Comparison of ENCODE assay signal across 18 cellular contexts in the genomic region with DNA sequence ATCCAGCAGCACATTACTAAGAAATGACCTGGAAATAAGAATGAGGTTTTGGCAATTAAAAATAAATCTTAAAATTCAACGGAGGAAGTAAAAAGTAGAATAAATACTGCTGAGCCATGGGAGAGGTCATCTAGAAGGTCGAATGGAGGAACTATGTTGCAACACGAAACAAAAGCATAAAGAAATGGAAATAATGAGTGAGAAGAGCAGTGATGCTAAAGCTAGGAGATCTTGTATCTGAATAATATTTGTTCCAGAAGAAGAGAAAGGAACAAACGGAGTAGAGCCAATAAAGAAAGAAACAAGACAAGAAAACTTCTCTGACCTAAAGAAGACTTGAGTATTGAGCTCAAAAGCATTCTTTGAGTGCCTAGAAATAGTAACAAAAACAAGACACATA. TPM values are rescaled to one million over a fixed set of nuclear protein-coding genes. Genes with fewer than 3 reads are reported as not detected.
DNase-seq lines count a peak whose midpoint lies in the region; ATAC-seq and TF ChIP-seq lines count a peak whose summit lies in the region.
"Had no signal": no experiment of that assay in that cellular context is flagged by ENCODE, and none has a peak within 500 bp of the region (broad histone marks: within the 10 kb centered on the region; RNA-seq: fewer than 3 reads in every experiment).

No MANE protein-coding gene starts in this region.

- H3K27ac ChIP-seq in RWPE1 = peak overlapping the region; percentile 14; the same call in 1 of the 2 replicates
- peak overlapping the region; percentile 58 to 60 for H3K27ac ChIP-seq in thoracic aorta
- H3K27ac ChIP-seq in SJCRH30 = no peak overlapping the region
- H3K27ac ChIP-seq: BLaER1, KMS-11 had no signal

- ATAC-seq in thoracic aorta (ENCODE audit: insufficient number of reproducible peaks, low FRiP score, low read depth) (peak; percentile 8), HG02763 (IDR thresholded peaks at IDR 0.05; ENCODE audit: unreplicated experiment) (no peak)
- ATAC-seq: CD8-positive, alpha-beta T cell had no signal

- H3K4me1 ChIP-seq in thoracic aorta (ENCODE audit: control insufficient read depth in 1 of 2, low read depth in 2 of 2) (peaks cover 18 to 44% of the 10 kb centered on the region in 2 donors), SJCRH30 (peaks cover 8% of the 10 kb centered on the region; the same call in 1 of the 2 replicates)
- H3K4me1 ChIP-seq: BLaER1 had no signal

- CTCF ChIA-PET in RWPE1 (lab: Yijun Ruan, JAX) = no interaction called here

- TF ChIP-seq CTCF in RWPE1 (conservative IDR thresholded peaks at IDR 0.05; ENCODE audit: low read depth) = no peak
- TF ChIP-seq CTCF in choroid plexus epithelial cell (conservative IDR thresholded peaks at IDR 0.05; ENCODE audit: low read depth, low read length) = no peak
- TF ChIP-seq CTCF in thoracic aorta (IDR thresholded peaks at IDR 0.05) = no peak

- POLR2A ChIA-PET in RWPE1 (lab: Yijun Ruan, JAX; ENCODE audit: low non-redundant PET) = no interaction called here

- H3K27me3 ChIP-seq in thoracic aorta (replicated peaks; ENCODE audit: insufficient read depth) (no peaks in the 10 kb centered on the region), SJCRH30 (no peaks in the 10 kb centered on the region)
- H3K27me3 ChIP-seq: BLaER1 had no signal

- H3K9me3 ChIP-seq in thoracic aorta = no peaks in the 10 kb centered on the region
- no peaks in the 10 kb centered on the region for H3K9me3 ChIP-seq in SJCRH30 (replicated peaks)
- H3K9me3 ChIP-seq: BLaER1 had no signal

- DNase-seq in CD1c-positive myeloid dendritic cell (ENCODE audit: extremely low spot score) = peak; percentile 25
- no peak for DNase-seq in RWPE1 (ENCODE audit: low spot score)
- peak; percentile 73 for DNase-seq in choroid plexus epithelial cell (ENCODE audit: low read depth)
- DNase-seq in thoracic aorta (ENCODE audit: low spot score) = no peak
- no peak for DNase-seq in SJCRH30
- no peak for DNase-seq in NCI-H2107 (lab: John Stamatoyannopoulos, UW)
- DNase-seq: ACHN; CD8-positive, alpha-beta T cell; H7; NCI-H1694; NCI-H2081 treated with DMSO at 0.1 percent for 48 hours; NCI-H446; NCI-H526; RPMI8226 had no signal

- no peaks in the 10 kb centered on the region for H3K36me3 ChIP-seq in thoracic aorta
- H3K36me3 ChIP-seq in SJCRH30 = peaks cover 2% of the 10 kb centered on the region; the same call in 1 of the 2 replicates
- H3K36me3 ChIP-seq: BLaER1 had no signal

- no peak overlapping the region for H3K4me3 ChIP-seq in choroid plexus epithelial cell (ENCODE audit: low read depth, low read length)
- H3K4me3 ChIP-seq in thoracic aorta = no peak overlapping the region
- no peak overlapping the region for H3K4me3 ChIP-seq in SJCRH30
- H3K4me3 ChIP-seq: BLaER1 had no signal

RNA-seq across cellular contexts. Expression of a gene that starts 6.6 kb away (rescaled TPM):
- 100 to 1,000 TPM in 1 of 2 donors, 10 to 100 TPM in 1; 24.1 to 105 TPM for total RNA-seq in thoracic aorta
- 1.5 and 2.8 TPM in 2 replicates for total RNA-seq in SJCRH30 (2014; rRNA removed; shearing (Covaris generic))
- total RNA-seq: CD8-positive, alpha-beta T cell; G401 had no signal

RNA-seq across cellular contexts. Expression of a gene that starts 34.6 kb away (rescaled TPM):
- under 1 TPM; 0.21 to 0.41 TPM for total RNA-seq in thoracic aorta
- 45.7 and 49.0 TPM in 2 replicates for total RNA-seq in SJCRH30 (2014; rRNA removed; shearing (Covaris generic))
- total RNA-seq: CD8-positive, alpha-beta T cell; H7 had no signal

RNA-seq across cellular contexts. Expression of a gene that starts 48.0 kb away (rescaled TPM):
- total RNA-seq in thoracic aorta = 1 to 10 TPM in 1 of 2 donors, not detected in 1; 9.3 TPM
- 0.25 and 0.30 TPM in 2 replicates for total RNA-seq in SJCRH30 (2014; rRNA removed; shearing (Covaris generic))
- total RNA-seq: G401, H7 had no signal

Comparison
In these comparisons a context has a peak if more than half of its experiments do, and no peak if none do; other contexts are left out.
1. DNase-seq: peak in CD1c-positive myeloid dendritic cell (single experiment) and choroid plexus epithelial cell (single experiment); none in RWPE1 (single experiment), thoracic aorta (single experiment), SJCRH30 (0 of 2) and NCI-H2107 (single experiment).
2. RNA of a gene that starts 34.6 kb away (total RNA-seq): 45.7 to 49.0 TPM in SJCRH30; 0.21 to 0.41 TPM in thoracic aorta; every median in the first group is over 10 times any median in the second.